ENCODE assay signal across 9 cellular contexts in genomic region chr17:82862758-82863645, GRCh38. TPM values are rescaled to one million over a fixed set of nuclear protein-coding genes. Genes with fewer than 3 reads are reported as not detected.
DNase-seq lines count a peak whose midpoint lies in the region; ATAC-seq, FAIRE-seq and TF ChIP-seq lines count a peak whose summit lies in the region.
"Had no signal": no experiment of that assay in that cellular context is flagged by ENCODE, and none has a peak within 500 bp of the region (broad histone marks: within the 10 kb centered on the region; RNA-seq: fewer than 3 reads in every experiment).

No MANE protein-coding gene starts in this region.

- intact Hi-C loops in body of pancreas (cut with DNase I), result no loop called here
- intact Hi-C loops in PC-9 (cut with micrococcal nuclease; ENCODE audit: unreplicated experiment), result no loop called here

- TF ChIP-seq POLR2A in body of pancreas (IDR thresholded peaks at IDR 0.05), result no peak

- DNase-seq in DND-41, result no peak
- peak; percentile 21 for DNase-seq in LHCN-M2 (ENCODE audit: low read depth)
- no peak for DNase-seq in bronchial epithelial cell (ENCODE audit: low read depth)
- no peak for DNase-seq in nephron progenitor cell
- DNase-seq in body of pancreas, result no peak
- no peak for DNase-seq in PC-9
- DNase-seq in HTR-8/SVneo (ENCODE audit: insufficient read length, low spot score), result no peak
- DNase-seq in NCI-H146 treated with DMSO at 0.1 percent for 48 hours (lab: John Stamatoyannopoulos, UW; ENCODE audit: unreplicated experiment), result no peak
- DNase-seq: ovary had no signal

- peak overlapping the region; percentile 73 for H3K9ac ChIP-seq in DND-41 (ENCODE audit: low read depth, low read length)

- no peaks in the 10 kb centered on the region for H3K27me3 ChIP-seq in DND-41 (ENCODE audit: insufficient read depth, low read length, poor library complexity)
- H3K27me3 ChIP-seq in bronchial epithelial cell (ENCODE audit: control insufficient read depth, insufficient read depth, low read length), result no peaks in the 10 kb centered on the region
- H3K27me3 ChIP-seq in body of pancreas, result no peaks in the 10 kb centered on the region
- no peaks in the 10 kb centered on the region for H3K27me3 ChIP-seq in PC-9 (ENCODE audit: insufficient read depth, low read depth)
- H3K27me3 ChIP-seq: ovary had no signal

- peaks cover 23% of the 10 kb centered on the region for H3F3A ChIP-seq in PC-9 (ENCODE audit: insufficient read depth, low read depth)

- peaks cover 35% of the 10 kb centered on the region for H3K36me3 ChIP-seq in DND-41 (ENCODE audit: insufficient read depth, low read length)
- no peaks in the 10 kb centered on the region for H3K36me3 ChIP-seq in bronchial epithelial cell (ENCODE audit: control insufficient read depth, insufficient read depth, low read length)
- H3K36me3 ChIP-seq in body of pancreas (replicated peaks in 1 of 2; ENCODE audit: insufficient read depth in 1 of 2, low read depth in 2 of 2), result no peaks in the 10 kb centered on the region
- no peaks in the 10 kb centered on the region for H3K36me3 ChIP-seq in PC-9 (ENCODE audit: low read depth)
- H3K36me3 ChIP-seq: ovary had no signal

- H3K9me3 Mint-ChIP-seq in nephron progenitor cell, result no peaks in the 10 kb centered on the region

- FAIRE-seq in bronchial epithelial cell (lab: Jason Lieb, UNC) (peak; percentile 36), HTR-8/SVneo (lab: Jason Lieb, UNC) (no peak)

- peak overlapping the region in 1 of 2 experiments; percentile 33; a peak in 2 of 4 replicates for H3K4me3 ChIP-seq in DND-41 (ENCODE audit: low read depth in 1 of 2, low read length in 2 of 2)
- no peak overlapping the region for H3K4me3 ChIP-seq in bronchial epithelial cell (ENCODE audit: low read depth, low read length)
- no peak overlapping the region for H3K4me3 ChIP-seq in body of pancreas
- no peak overlapping the region for H3K4me3 ChIP-seq in PC-9
- H3K4me3 ChIP-seq: ovary had no signal

- H2AFZ ChIP-seq in DND-41 (ENCODE audit: low read depth, low read length) (no peak overlapping the region), PC-9 (no peak overlapping the region)

- peaks cover 99% of the 10 kb centered on the region for H3K4me1 Mint-ChIP-seq in nephron progenitor cell

- ATAC-seq in DND-41 (ENCODE audit: insufficient read depth, low read depth) (no peak), body of pancreas (no peak)

- POLR2A ChIA-PET in PC-9 (lab: Charles Lee; ENCODE audit: unreplicated experiment), result no interaction called here

- no peak for TF ChIP-seq CTCF in DND-41 (IDR thresholded peaks at IDR 0.05; ENCODE audit: borderline replicate concordance, extremely low read depth, low read length, poor library complexity, severe bottlenecking)
- no peak for TF ChIP-seq CTCF in bronchial epithelial cell (IDR thresholded peaks at IDR 0.05; ENCODE audit: insufficient read depth, low read length, severe bottlenecking)
- no peak for TF ChIP-seq CTCF in nephron progenitor cell (IDR thresholded peaks at IDR 0.05)
- TF ChIP-seq CTCF in body of pancreas (IDR thresholded peaks at IDR 0.05), result no peak
- no peak for TF ChIP-seq CTCF in PC-9 (conservative IDR thresholded peaks at IDR 0.05)

- H3K27ac Mint-ChIP-seq in nephron progenitor cell, result peak overlapping the region; percentile 79

- peak overlapping the region; percentile 35 for H3K4me3 Mint-ChIP-seq in nephron progenitor cell

- BruUV-seq in PC-9 (replicated peaks; lab: Mats Ljungman, UMichigan), result no TSS peak

- WGBS in body of pancreas, 2 donors, result 77 to 79% methylated on average over 26 to 31 of the region's 31 CpGs

- H3K27ac ChIP-seq in DND-41 (ENCODE audit: low read length) (peak overlapping the region; percentile 99), body of pancreas (no peak overlapping the region), PC-9 (no peak overlapping the region)
- H3K27ac ChIP-seq: ovary had no signal

- H3K4me2 ChIP-seq in DND-41 (ENCODE audit: insufficient read depth, low read length) (peak overlapping the region; percentile 58), PC-9 (no peak overlapping the region)

- H3K9me2 ChIP-seq in PC-9 (ENCODE audit: insufficient read depth), result no peaks in the 10 kb centered on the region

- CTCF ChIA-PET in PC-9 (lab: Charles Lee), result no interaction called here

- H3K9me3 ChIP-seq in DND-41 (ENCODE audit: insufficient read depth, low read length, severe bottlenecking) (no peaks in the 10 kb centered on the region), body of pancreas (no peaks in the 10 kb centered on the region), PC-9 (ENCODE audit: insufficient read depth, low read depth) (no peaks in the 10 kb centered on the region)
- H3K9me3 ChIP-seq: ovary had no signal

- H4K20me1 ChIP-seq in DND-41 (ENCODE audit: insufficient read depth, low read length) (0 out of 2 replicates have a peak, but pooled peaks cover 2% of the 10 kb centered on the region), PC-9 (ENCODE audit: insufficient read depth) (no peaks in the 10 kb centered on the region)

- H3K4me1 ChIP-seq in DND-41 (ENCODE audit: insufficient read depth, low read length) (peaks cover 99% of the 10 kb centered on the region), body of pancreas (peaks cover 11% of the 10 kb centered on the region), PC-9 (replicated peaks; ENCODE audit: insufficient read depth) (peaks cover 40% of the 10 kb centered on the region)

- peaks cover 84% of the 10 kb centered on the region for H3K79me2 ChIP-seq in DND-41 (ENCODE audit: insufficient read depth, low read length)
- H3K79me2 ChIP-seq in PC-9 (ENCODE audit: low read depth), result peaks cover 28% of the 10 kb centered on the region

- H3K27me3 Mint-ChIP-seq in nephron progenitor cell (ENCODE audit: low read depth, poor library complexity), result peaks cover 3% of the 10 kb centered on the region

- peaks cover 5% of the 10 kb centered on the region for H3K36me3 Mint-ChIP-seq in nephron progenitor cell (ENCODE audit: low read depth)

RNA-seq across cellular contexts. Expression of gene ZNF750, which starts 23.2 kb away (rescaled TPM):
- not detected in 2 replicates for total RNA-seq in LHCN-M2 (2014; rRNA removed)
- 0.02 TPM for polyA plus RNA-seq in LHCN-M2 (2012)
- 3.2 and 13.8 TPM in 2 replicates for total RNA-seq in bronchial epithelial cell
- total RNA-seq in body of pancreas, result not detected
- 0.35 and 0.44 TPM in 2 replicates for total RNA-seq in PC-9 (2021)
- total RNA-seq: ovary had no signal
